Comparison of ENCODE assay signal across 10 cellular contexts in genomic region chr12:57852195-57852594, GRCh38. TPM values are rescaled to one million over a fixed set of nuclear protein-coding genes. Genes with fewer than 3 reads are reported as not detected.
DNase-seq lines count a peak whose midpoint lies in the region; ATAC-seq and TF ChIP-seq lines count a peak whose summit lies in the region.
"Had no signal": no experiment of that assay in that cellular context is flagged by ENCODE, and none has a peak within 500 bp of the region (broad histone marks: within the 10 kb centered on the region; RNA-seq: fewer than 3 reads in every experiment).

No MANE protein-coding gene starts in this region.

- TF ChIP-seq CTCF in coronary artery (IDR thresholded peaks at IDR 0.05) (no peak), left lung (IDR thresholded peaks at IDR 0.05) (no peak)

- H3K27ac ChIP-seq in HUES64 (ENCODE audit: low read depth, low read length) = peak overlapping the region; percentile 84; the same call in 1 of the 2 replicates
- peak overlapping the region; percentile 74 to 86 for H3K27ac ChIP-seq in coronary artery
- peak overlapping the region in 1 of 2 donors; percentile 39 for H3K27ac ChIP-seq in left lung
- peak overlapping the region; percentile 100 for H3K27ac ChIP-seq in skeletal muscle tissue (ENCODE audit: low read depth, low read length)

- peaks cover 21% of the 10 kb centered on the region for H3K4me1 ChIP-seq in HUES64 (ENCODE audit: insufficient read depth, low read length)
- peaks cover 8 to 40% of the 10 kb centered on the region in 2 donors for H3K4me1 ChIP-seq in left lung
- H3K4me1 ChIP-seq in skeletal muscle tissue (ENCODE audit: control insufficient read depth in 3 of 3, insufficient read depth in 3 of 3, low read length in 3 of 3) = peaks cover 54 to 71% (median 64%) of the 10 kb centered on the region in 3 donors

- H3K4me3 ChIP-seq in HUES64 (ENCODE audit: low read length) = peak overlapping the region; percentile 50
- peak overlapping the region; percentile 70 for H3K4me3 ChIP-seq in coronary artery
- H3K4me3 ChIP-seq in left lung = peak overlapping the region; percentile 23 to 33
- peak overlapping the region; percentile 50 to 75 (median 75) for H3K4me3 ChIP-seq in skeletal muscle tissue (ENCODE audit: low read length in 3 of 3)

- no peaks in the 10 kb centered on the region for H3K9me3 Mint-ChIP-seq in activated CD8-positive, alpha-beta memory T cell treated with anti-CD3 and anti-CD28 coated beads, Interleukin-2, amount 10 ng/mL, durations not matched to agents 7 days and 5 days (ENCODE audit: low read depth)
- H3K9me3 Mint-ChIP-seq: central memory CD8-positive, alpha-beta T cell had no signal

- H3K27me3 Mint-ChIP-seq in activated CD8-positive, alpha-beta memory T cell treated with anti-CD3 and anti-CD28 coated beads, Interleukin-2, amount 10 ng/mL, durations not matched to agents 7 days and 5 days = peaks cover 59% of the 10 kb centered on the region

- H3K36me3 Mint-ChIP-seq in activated CD8-positive, alpha-beta memory T cell treated with anti-CD3 and anti-CD28 coated beads, Interleukin-2, amount 10 ng/mL, durations not matched to agents 7 days and 5 days = no peaks in the 10 kb centered on the region

- no peak overlapping the region for H3K27ac Mint-ChIP-seq in activated CD8-positive, alpha-beta memory T cell treated with anti-CD3 and anti-CD28 coated beads, Interleukin-2, amount 10 ng/mL, durations not matched to agents 7 days and 5 days

- peak overlapping the region; percentile 35; the same call in 1 of the 2 replicates for H3K9ac ChIP-seq in HUES64 (ENCODE audit: low read depth, low read length)
- peak overlapping the region; percentile 79 to 87 (median 80) for H3K9ac ChIP-seq in skeletal muscle tissue (ENCODE audit: low read depth in 1 of 3, low read length in 3 of 3)

- intact Hi-C loops in left lung (cut with DNase I) = no loop called here

- H3K4me3 Mint-ChIP-seq in activated CD8-positive, alpha-beta memory T cell treated with anti-CD3 and anti-CD28 coated beads, Interleukin-2, amount 10 ng/mL, durations not matched to agents 7 days and 5 days = no peak overlapping the region
- H3K4me3 Mint-ChIP-seq: central memory CD8-positive, alpha-beta T cell had no signal

- DNase-seq in coronary artery (ENCODE audit: low spot score) (no peak), left lung (no peak), HUDEP-2 (lab: John Stamatoyannopoulos, UW; ENCODE audit: unreplicated experiment in 76 of 76) (no peak)
- no peak for DNase-seq in activated CD8-positive, alpha-beta memory T cell treated with anti-CD3 and anti-CD28 coated beads, Interleukin-2, amount 10 ng/mL, durations not matched to agents 7 days and 5 days
- DNase-seq: NCI-H526 treated with DMSO at 0.1 percent for 48 hours had no signal

- ATAC-seq in left lung = peak; percentile 53
- ATAC-seq in GM19452 (IDR thresholded peaks at IDR 0.05; ENCODE audit: unreplicated experiment) = no peak
- no peak for ATAC-seq in activated CD8-positive, alpha-beta memory T cell treated with anti-CD3 and anti-CD28 coated beads, Interleukin-2, amount 10 ng/mL, durations not matched to agents 7 days and 5 days
- no peak for ATAC-seq in GM21528 (IDR thresholded peaks at IDR 0.05; ENCODE audit: low FRiP score, unreplicated experiment)

- CTCF ChIA-PET in activated CD8-positive, alpha-beta memory T cell treated with anti-CD3 and anti-CD28 coated beads, Interleukin-2, amount 10 ng/mL, durations not matched to agents 7 days and 5 days (lab: Charles Lee) = interaction anchor here (1.3 to 1.8 kb wide), 3 partner anchors 13 to 22 kb away, joined by 3 to 5 read pairs (median 5); no protein-coding TSS in a partner anchor

- WGBS in HUES64 = 37% methylated on average over 8 of the region's 11 CpGs

- no peaks in the 10 kb centered on the region for H3K36me3 ChIP-seq in HUES64 (ENCODE audit: insufficient read depth, low read length)
- no peaks in the 10 kb centered on the region for H3K36me3 ChIP-seq in left lung
- no peaks in the 10 kb centered on the region for H3K36me3 ChIP-seq in skeletal muscle tissue (ENCODE audit: control insufficient read depth in 3 of 3, insufficient read depth in 3 of 3, low read length in 3 of 3)

- H3K9me3 ChIP-seq in HUES64 (ENCODE audit: insufficient read depth, low read depth, low read length) (no peaks in the 10 kb centered on the region), left lung (no peaks in the 10 kb centered on the region), skeletal muscle tissue (ENCODE audit: control insufficient read depth in 3 of 3, low read length in 3 of 3) (no peaks in the 10 kb centered on the region)

- peaks cover 5% of the 10 kb centered on the region; the same call in 1 of the 2 replicates for H3K27me3 ChIP-seq in HUES64 (ENCODE audit: insufficient read depth, low read length)
- H3K27me3 ChIP-seq in left lung = peaks cover 0 to 17% of the 10 kb centered on the region in 2 donors
- no peaks in the 10 kb centered on the region for H3K27me3 ChIP-seq in skeletal muscle tissue (ENCODE audit: control insufficient read depth in 3 of 3, insufficient read depth in 3 of 3, low read length in 3 of 3)

- peaks cover 3% of the 10 kb centered on the region for H3K4me1 Mint-ChIP-seq in activated CD8-positive, alpha-beta memory T cell treated with anti-CD3 and anti-CD28 coated beads, Interleukin-2, amount 10 ng/mL, durations not matched to agents 7 days and 5 days

RNA-seq across cellular contexts. Expression of gene CTDSP2, which starts 5.7 kb away (rescaled TPM):
- polyA plus RNA-seq in HUES64 (2013, experiment 1 of 2) = 54.8 TPM
- polyA plus RNA-seq in HUES64 (2013, experiment 2 of 2) = 65.4 TPM
- total RNA-seq in left lung (100 to 1,000 TPM; 179 to 210 TPM), skeletal muscle tissue (51.1 TPM)
- total RNA-seq in activated CD8-positive, alpha-beta memory T cell treated with anti-CD3 and anti-CD28 coated beads, Interleukin-2, amount 10 ng/mL, durations not matched to agents 7 days and 5 days = 100 to 1,000 TPM in 1 of 2 experiments, 10 to 100 TPM in 1; 76.2 to 103 TPM

RNA-seq across cellular contexts. Expression of gene AVIL, which starts 33.7 kb away (rescaled TPM):
- 0.25 TPM for polyA plus RNA-seq in HUES64 (2013, experiment 1 of 2)
- polyA plus RNA-seq in HUES64 (2013, experiment 2 of 2) = not detected
- total RNA-seq in left lung (10 to 100 TPM; 10.5 to 12.8 TPM), skeletal muscle tissue (3.1 TPM)
- total RNA-seq in activated CD8-positive, alpha-beta memory T cell treated with anti-CD3 and anti-CD28 coated beads, Interleukin-2, amount 10 ng/mL, durations not matched to agents 7 days and 5 days = 1 to 10 TPM in 1 of 2 experiments, under 1 TPM in 1; 0.79 to 2.0 TPM
